Comparison of ENCODE assay signal across 8 cellular contexts in genomic region chr6:1312444-1313363, GRCh38. TPM values are rescaled to one million over a fixed set of nuclear protein-coding genes. Genes with fewer than 3 reads are reported as not detected.
DNase-seq lines count a peak whose midpoint lies in the region; ATAC-seq, FAIRE-seq and TF ChIP-seq lines count a peak whose summit lies in the region.

No MANE protein-coding gene starts in this region.

- dilution Hi-C loops in mammary epithelial cell (cut with HindIII; ENCODE audit: low sequenced_read_pairs) = no loop called here

- H3K9me3 ChIP-seq in BLaER1 = peaks cover 54% of the 10 kb centered on the region
- H3K9me3 ChIP-seq in mammary epithelial cell (replicated peaks; ENCODE audit: insufficient read depth, low read length) = no peaks in the 10 kb centered on the region
- H3K9me3 ChIP-seq in mesenchymal stem cell (ENCODE audit: control insufficient read depth, low read length) = no peaks in the 10 kb centered on the region

- H2AFZ ChIP-seq in mammary epithelial cell (ENCODE audit: low read depth, low read length) (peak overlapping the region; percentile 94), mesenchymal stem cell (ENCODE audit: low read depth, low read length) (no peak overlapping the region)

- H3K4me1 ChIP-seq in BLaER1 (peaks cover 9% of the 10 kb centered on the region; the same call in 1 of the 2 replicates), mammary epithelial cell (ENCODE audit: insufficient read depth, low read length) (peaks cover 35% of the 10 kb centered on the region), mesenchymal stem cell (ENCODE audit: control insufficient read depth, insufficient read depth, low read depth, low read length) (peaks cover 28% of the 10 kb centered on the region)

- H3K27me3 ChIP-seq in BLaER1 (peaks cover 91% of the 10 kb centered on the region), mammary epithelial cell (ENCODE audit: insufficient read depth, low read length) (no peaks in the 10 kb centered on the region), mesenchymal stem cell (ENCODE audit: control insufficient read depth in 1 of 2, insufficient read depth in 1 of 2, low read length in 2 of 2) (peaks cover 52 to 69% of the 10 kb centered on the region in 2 experiments)

- H3K4me3 ChIP-seq in BLaER1 = peak overlapping the region; percentile 48; the same call in 1 of the 2 replicates
- H3K4me3 ChIP-seq in mammary epithelial cell (replicated peaks in 1 of 3; ENCODE audit: insufficient read depth in 1 of 3, low read depth in 2 of 3, low read length in 3 of 3) = peak overlapping the region; percentile 60 to 74 (median 65)
- H3K4me3 ChIP-seq in mesenchymal stem cell (ENCODE audit: insufficient read depth in 1 of 2, low read depth in 1 of 2, low read length in 2 of 2) = peak overlapping the region; percentile 7 to 79

- no peaks in the 10 kb centered on the region for H3K79me1 ChIP-seq in mesenchymal stem cell (replicated peaks; ENCODE audit: low read length, poor library complexity, severe bottlenecking)

- CTCF ChIA-PET in mammary epithelial cell (lab: Charles Lee; ENCODE audit: low non-redundant PET) = interaction anchor here (0.6 kb wide), 1 partner anchor 97 kb away, joined by 4 read pairs; no protein-coding TSS in a partner anchor

- H3K14ac ChIP-seq in mesenchymal stem cell (ENCODE audit: low read length in 2 of 2) = no peak overlapping the region

- H4K91ac ChIP-seq in mesenchymal stem cell (ENCODE audit: low read length) = no peak overlapping the region

- intact Hi-C loops in mammary epithelial cell (cut with micrococcal nuclease) = no loop called here

- H2BK120ac ChIP-seq in mesenchymal stem cell (ENCODE audit: low read depth, low read length) = no peak overlapping the region

- no peak overlapping the region for H4K8ac ChIP-seq in mesenchymal stem cell (ENCODE audit: low read length)

- H4K20me1 ChIP-seq in BLaER1 = peaks cover 46% of the 10 kb centered on the region
- H4K20me1 ChIP-seq in mammary epithelial cell (ENCODE audit: insufficient read depth, low read length) = no peaks in the 10 kb centered on the region

- 3% methylated on average over 42 of the region's 111 CpGs for WGBS in mammary epithelial cell (ENCODE audit: low coverage, missing lambda C conversion rate)
- WGBS in mesenchymal stem cell = under 1% methylated on average over 91 of the region's 111 CpGs

- no peak overlapping the region for H2BK15ac ChIP-seq in mesenchymal stem cell (ENCODE audit: low read depth, poor library complexity, severe bottlenecking)

- H3K36me3 ChIP-seq in BLaER1 (no peaks in the 10 kb centered on the region), mammary epithelial cell (ENCODE audit: insufficient read depth, low read length) (no peaks in the 10 kb centered on the region), mesenchymal stem cell (ENCODE audit: control insufficient read depth in 1 of 2, insufficient read depth in 2 of 2, low read depth in 1 of 2, low read length in 2 of 2) (no peaks in the 10 kb centered on the region)

- ATAC-seq in GM18520 (IDR thresholded peaks at IDR 0.05; ENCODE audit: unreplicated experiment) = no peak

- TF ChIP-seq RAD21 in Ishikawa (IDR thresholded peaks at IDR 0.05; ENCODE audit: low read depth) = no peak

- no peak overlapping the region for H2AK5ac ChIP-seq in mesenchymal stem cell (ENCODE audit: low read length, severe bottlenecking)

- peaks cover 5% of the 10 kb centered on the region for H3K79me2 ChIP-seq in mammary epithelial cell (ENCODE audit: insufficient read depth, low read length)

- no TSS peak for BruUV-seq in mammary epithelial cell (replicated peaks; lab: Mats Ljungman, UMichigan)

- no peak overlapping the region for H2BK12ac ChIP-seq in mesenchymal stem cell (ENCODE audit: low read length in 2 of 2)

- no peak for TF ChIP-seq EP300 in Ishikawa (IDR thresholded peaks at IDR 0.05; ENCODE audit: borderline replicate concordance)

- peak overlapping the region in 1 of 2 experiments; percentile 29 for H3K18ac ChIP-seq in mesenchymal stem cell (ENCODE audit: low read depth in 1 of 2, low read length in 2 of 2)

- H3K4me2 ChIP-seq in BLaER1 = peak overlapping the region; percentile 55; the same call in 1 of the 2 replicates
- H3K4me2 ChIP-seq in mammary epithelial cell (ENCODE audit: insufficient read depth, low read depth, low read length) = peak overlapping the region; percentile 99
- peak overlapping the region; percentile 71 for H3K4me2 ChIP-seq in mesenchymal stem cell (ENCODE audit: low read length, poor library complexity, severe bottlenecking)

- peak; percentile 37 for DNase-seq in mammary epithelial cell
- no peak for DNase-seq in mesenchymal stem cell
- DNase-seq in A172 (ENCODE audit: low spot score) = no peak
- DNase-seq in amniotic stem cell (lab: John Stamatoyannopoulos, UW) = no peak
- no peak for DNase-seq in urothelium cell line (ENCODE audit: low spot score)

- in situ Hi-C loops in mammary epithelial cell (cut with MboI; ENCODE audit: low sequenced_read_pairs in 2 of 2) = no loop called here

- H3K4ac ChIP-seq in mesenchymal stem cell (ENCODE audit: low read depth in 1 of 2, low read length in 2 of 2) = no peak overlapping the region

- H3K27ac ChIP-seq in BLaER1 = no peak overlapping the region
- peak overlapping the region; percentile 61 for H3K27ac ChIP-seq in mammary epithelial cell (ENCODE audit: insufficient read depth, low read depth, low read length)
- no peak overlapping the region for H3K27ac ChIP-seq in mesenchymal stem cell (ENCODE audit: low read length, poor library complexity, severe bottlenecking)

- H3K9ac ChIP-seq in BLaER1 = no peak overlapping the region
- H3K9ac ChIP-seq in mammary epithelial cell (ENCODE audit: insufficient read depth, low read length) = peak overlapping the region; percentile 58
- H3K9ac ChIP-seq in mesenchymal stem cell (ENCODE audit: low read length) = peak overlapping the region; percentile 68

- no peak overlapping the region for H2BK5ac ChIP-seq in mesenchymal stem cell (ENCODE audit: low read depth, low read length, poor library complexity, severe bottlenecking)

- TF ChIP-seq CTCF in mammary epithelial cell (conservative IDR thresholded peaks at IDR 0.05 in 1 of 2, IDR thresholded peaks at IDR 0.05 in 1 of 2; ENCODE audit: extremely low read depth in 1 of 2, insufficient read depth in 1 of 2, low read depth in 1 of 2, low read length in 2 of 2) = peak in 1 of 2 donors; percentile 1

- peak overlapping the region in 1 of 2 experiments; percentile 57 for H3K23ac ChIP-seq in mesenchymal stem cell (ENCODE audit: low read length in 2 of 2)

- FAIRE-seq in urothelium cell line (lab: Jason Lieb, UNC) = no peak

TF ChIP-seq in Ishikawa, 13 proteins besides CTCF, POLR2A, EP300 and RAD21:
- TF ChIP-seq ZBTB7A (IDR thresholded peaks at IDR 0.05; ENCODE audit: low read depth) (0 out of 2 replicates have a peak, but pooled peaks have one; percentile 36), NFIC (IDR thresholded peaks at IDR 0.05) (no peak)
TF ChIP-seq in Ishikawa: peak in this region for 1.

RNA-seq across cellular contexts. Expression of gene FOXQ1, which starts 0.8 kb away (rescaled TPM):
- under 1 TPM in 1 of 2 donors, not detected in 1; 0.92 TPM for total RNA-seq in mammary epithelial cell
- polyA plus RNA-seq in mammary epithelial cell = 3.4 TPM
- polyA minus RNA-seq in mammary epithelial cell = 1.8 TPM
- polyA plus RNA-seq in mesenchymal stem cell (2013, experiment 1 of 2) = 0.21 TPM
- polyA plus RNA-seq in mesenchymal stem cell (2013, experiment 2 of 2) = 0.19 TPM
- total RNA-seq in A172 (2014; rRNA removed; shearing (Covaris generic)) = 0.24 TPM in 1 of 2 replicates, not detected in the other
